Comparison of ENCODE assay signal across 1 cellular context in genomic region chr20:36967636-36968035, GRCh38.
TF ChIP-seq lines count a peak whose summit lies in the region.

No MANE protein-coding gene starts in this region.

TF ChIP-seq in GM23338, 12 proteins besides CTCF, POLR2A, EP300 and RAD21:
- no peak for TF ChIP-seq ZNF331 (CRISPR knock-in tag; IDR thresholded peaks at IDR 0.05; ENCODE audit: low read depth)
- TF ChIP-seq STAT1 (IDR thresholded peaks at IDR 0.05; ENCODE audit: unreplicated experiment), result no peak
- TF ChIP-seq CREB1 (CRISPR knock-in tag; IDR thresholded peaks at IDR 0.05; ENCODE audit: low read depth), result no peak
- no peak for TF ChIP-seq REST (IDR thresholded peaks at IDR 0.05; ENCODE audit: unreplicated experiment)
- TF ChIP-seq NANOG (IDR thresholded peaks at IDR 0.05; ENCODE audit: borderline replicate concordance), result no peak
- TF ChIP-seq JUNB (IDR thresholded peaks at IDR 0.05; ENCODE audit: unreplicated experiment), result no peak
- TF ChIP-seq ETS1 (IDR thresholded peaks at IDR 0.05), result no peak
- no peak for TF ChIP-seq EZH2 (IDR thresholded peaks at IDR 0.05; ENCODE audit: low read depth, unreplicated experiment)
- no peak for TF ChIP-seq ZNF462 (CRISPR knock-in tag; IDR thresholded peaks at IDR 0.05)
- no peak for TF ChIP-seq EZH2phosphoT487 (IDR thresholded peaks at IDR 0.05; ENCODE audit: unreplicated experiment)
- TF ChIP-seq ZNF114 (CRISPR knock-in tag; IDR thresholded peaks at IDR 0.05), result no peak
- no peak for TF ChIP-seq POLR2AphosphoS5 (IDR thresholded peaks at IDR 0.05; ENCODE audit: low read depth)
